Comparison of ENCODE assay signal across 28 cellular contexts in the genomic region with DNA sequence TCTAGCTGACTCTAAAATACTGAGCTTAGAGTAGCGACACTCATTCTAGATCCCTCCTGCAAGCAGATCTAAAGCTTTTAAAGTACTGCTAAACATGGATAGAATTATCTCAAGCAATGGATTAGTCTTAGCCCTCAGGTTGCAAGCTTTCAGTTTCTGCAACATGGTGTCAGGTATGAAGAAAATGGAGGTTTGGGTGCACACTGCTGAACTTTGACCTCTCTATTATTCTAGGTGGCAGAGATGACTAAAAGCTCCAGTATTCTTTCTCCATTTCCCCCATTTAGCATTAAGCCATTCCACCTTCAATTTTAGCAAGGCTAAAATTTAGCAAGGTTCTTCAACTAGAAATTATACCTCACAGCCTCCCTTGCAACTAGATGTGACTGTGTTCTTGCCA.
"Had no signal": no experiment of that assay in that cellular context is flagged by ENCODE, and none has a peak within 500 bp of the region (broad histone marks: within the 10 kb centered on the region; RNA-seq: fewer than 3 reads in every experiment).

No MANE protein-coding gene starts in this region.

- H3K27me3 ChIP-seq: colonic mucosa, dorsolateral prefrontal cortex, esophagus muscularis mucosa, esophagus squamous epithelium, gastrocnemius medialis, gastroesophageal sphincter, heart left ventricle, heart right ventricle had no signal

- H3K4me3 ChIP-seq: colonic mucosa, coronary artery, dorsolateral prefrontal cortex, esophagus muscularis mucosa, esophagus squamous epithelium, gastrocnemius medialis, gastroesophageal sphincter, heart left ventricle, heart right ventricle had no signal

- DNase-seq: colonic mucosa; cortex of kidney; dermis blood vessel endothelial cell; dorsolateral prefrontal cortex; effector CD4-positive, alpha-beta T cell; effector CD8-positive, alpha-beta T cell; effector memory CD4-positive, alpha-beta T cell; effector memory CD8-positive, alpha-beta T cell; endodermal cell; erythroblast; esophagus squamous epithelium; foreskin fibroblast; foreskin keratinocyte; foreskin melanocyte; gastrocnemius medialis; glutamatergic neuron; head of caudate nucleus; heart left ventricle; heart right ventricle had no signal

- H3K36me3 ChIP-seq: colonic mucosa, esophagus muscularis mucosa, esophagus squamous epithelium, gastrocnemius medialis, gastroesophageal sphincter, heart left ventricle, heart right ventricle had no signal

- H3K27ac ChIP-seq: colonic mucosa, coronary artery, dorsolateral prefrontal cortex, epithelial cell of prostate, esophagus muscularis mucosa, esophagus squamous epithelium, foreskin keratinocyte, gastrocnemius medialis, gastroesophageal sphincter, heart left ventricle, heart right ventricle had no signal

- H3K9me3 ChIP-seq: colonic mucosa, esophagus muscularis mucosa, esophagus squamous epithelium, gastrocnemius medialis, gastroesophageal sphincter, heart left ventricle, heart right ventricle had no signal

- FAIRE-seq: colon, endometrium, endothelial cell of umbilical vein, frontal cortex had no signal

- ATAC-seq: effector memory CD8-positive, alpha-beta T cell; esophagus mucosa; foreskin keratinocyte; gastrocnemius medialis; gastroesophageal sphincter; heart left ventricle; heart right ventricle had no signal

- H3K4me1 ChIP-seq: colonic mucosa, esophagus muscularis mucosa, foreskin keratinocyte, gastrocnemius medialis, gastroesophageal sphincter, heart left ventricle, heart right ventricle had no signal
